In the genomic region with DNA sequence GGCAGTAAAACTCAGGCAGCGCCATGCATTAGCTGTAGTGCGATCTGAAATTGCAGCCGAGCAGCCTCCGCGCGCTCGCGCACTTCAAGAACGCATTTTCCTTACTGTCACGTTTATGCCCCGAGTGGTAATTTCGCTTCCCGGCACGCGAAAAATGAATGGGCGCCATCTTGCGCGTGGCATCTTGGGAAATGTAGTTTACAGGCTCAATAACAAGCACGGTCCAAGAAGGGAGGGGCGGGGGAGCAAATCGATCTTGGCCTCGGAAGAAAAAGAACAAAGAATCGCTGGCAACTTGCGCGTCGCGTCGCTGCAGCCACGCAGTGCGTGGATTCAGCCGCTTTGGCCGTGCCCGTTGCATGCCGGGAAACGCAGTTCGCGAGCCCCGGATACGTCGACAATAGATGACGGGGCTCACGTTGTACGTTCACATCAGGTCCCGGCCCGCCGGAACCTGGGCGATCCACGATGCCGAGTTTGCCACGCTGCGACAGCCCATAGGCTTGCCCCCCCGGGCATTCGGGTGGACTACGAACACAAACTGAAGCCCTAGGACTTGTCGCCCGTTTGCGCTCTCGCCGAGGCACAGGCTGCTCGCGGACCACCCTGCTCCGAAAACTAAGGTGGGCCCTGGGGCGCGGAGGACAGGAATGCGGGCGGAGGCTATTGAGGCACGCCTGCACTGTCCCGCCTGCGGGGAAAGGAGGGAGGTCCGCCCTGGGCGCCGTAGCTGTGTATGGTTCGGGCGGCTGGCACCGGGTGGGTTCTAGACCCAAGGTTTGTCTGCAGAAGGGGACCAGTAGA, we compare ENCODE assay signal across 8 cellular contexts. TPM values are rescaled to one million over a fixed set of nuclear protein-coding genes. Genes with fewer than 3 reads are reported as not detected.
DNase-seq lines count a peak whose midpoint lies in the region; ATAC-seq and TF ChIP-seq lines count a peak whose summit lies in the region.

TSS of gene FTSJ1 (plus strand) at position 426 of the 804 bp plus-strand sequence. CDS start 1,849 bp downstream, outside the sequence.

- WGBS in ovary, 3 donors = 32 to 46% (median 43%) methylated on average over 75 of the region's 75 CpGs
- WGBS in thyroid gland, 2 donors = 0% methylated on average over 17 to 34 of the region's 75 CpGs

- peak within 1 kb of the TSS; percentile 88 for H2AFZ ChIP-seq in SU-DHL-6 (ENCODE audit: low read depth, low read length, severe bottlenecking)

- H3K4me3 ChIP-seq in SU-DHL-6 (ENCODE audit: insufficient read depth, low read length, poor library complexity, severe bottlenecking) (peak within 1 kb of the TSS; percentile 91), ovary (peak within 1 kb of the TSS; percentile 71), thyroid gland (replicated peaks in 1 of 3) (peak within 1 kb of the TSS; percentile 42 to 65 (median 58))

- H3K4me1 ChIP-seq in ovary (ENCODE audit: insufficient read depth) (no peaks in the 10 kb centered on the region), thyroid gland (peaks cover 0 to 3% of the 10 kb centered on the region in 2 donors)

- H3K4me2 ChIP-seq in SU-DHL-6 (ENCODE audit: low read depth, low read length, poor library complexity, severe bottlenecking) = peak within 1 kb of the TSS; percentile 90

- H3K27me3 ChIP-seq in SU-DHL-6 (ENCODE audit: low read length) = no peaks in the 10 kb centered on the region
- H3K27me3 ChIP-seq in ovary = no peaks in the 10 kb centered on the region
- H3K27me3 ChIP-seq in thyroid gland = no peaks in the 10 kb centered on the region

- H3K9me2 ChIP-seq in SU-DHL-6 (replicated peaks; ENCODE audit: insufficient read depth, low read length) = no peaks in the 10 kb centered on the region

- TF ChIP-seq EP300 in ovary (IDR thresholded peaks at IDR 0.05) = no peak

- peak within 1 kb of the TSS; percentile 96 for H3K4me3 Mint-ChIP-seq in activated naive CD8-positive, alpha-beta T cell treated with anti-CD3 and anti-CD28 coated beads, Interleukin-2, amount 10 ng/mL, durations not matched to agents 7 days and 5 days
- H3K4me3 Mint-ChIP-seq in glutamatergic neuron (ENCODE audit: unreplicated experiment) = peak within 1 kb of the TSS; percentile 95

- POLR2A ChIA-PET in GM10248 (lab: Yijun Ruan, JAX) = no interaction called here
- POLR2A ChIA-PET in activated naive CD8-positive, alpha-beta T cell treated with anti-CD3 and anti-CD28 coated beads, Interleukin-2, amount 10 ng/mL, durations not matched to agents 7 days and 5 days (lab: Charles Lee) = interaction anchor here (1.4 kb wide), 1 partner anchor 64 kb away, joined by 3 read pairs; the partner anchor contains the start of gene TBC1D25

- H3K9me3 ChIP-seq in SU-DHL-6 (ENCODE audit: insufficient read depth, low read length) (no peaks in the 10 kb centered on the region), ovary (no peaks in the 10 kb centered on the region), thyroid gland (no peaks in the 10 kb centered on the region)

- CTCF ChIA-PET in GM10248 (lab: Yijun Ruan, JAX) = interaction anchor here (1.3 kb wide), 2 partner anchors 10 to 18 kb away, joined by 3 read pairs; no protein-coding TSS in a partner anchor

- TF ChIP-seq POLR2A in ovary (IDR thresholded peaks at IDR 0.05) (peak; percentile 35), thyroid gland (IDR thresholded peaks at IDR 0.05) (peak in 1 of 2 donors; percentile 58)

- H3K9ac ChIP-seq in SU-DHL-6 (ENCODE audit: low read length) = peak within 1 kb of the TSS; percentile 93

- H3K9me3 Mint-ChIP-seq in activated naive CD8-positive, alpha-beta T cell treated with anti-CD3 and anti-CD28 coated beads, Interleukin-2, amount 10 ng/mL, durations not matched to agents 7 days and 5 days = no peaks in the 10 kb centered on the region
- peaks cover 22% of the 10 kb centered on the region for H3K9me3 Mint-ChIP-seq in glutamatergic neuron (ENCODE audit: unreplicated experiment)

- H3K36me3 ChIP-seq in SU-DHL-6 (ENCODE audit: low read length) (no peaks in the 10 kb centered on the region), ovary (no peaks in the 10 kb centered on the region), thyroid gland (peaks cover 0 to under 1% of the 10 kb centered on the region in 2 donors)

- H3K36me3 Mint-ChIP-seq in activated naive CD8-positive, alpha-beta T cell treated with anti-CD3 and anti-CD28 coated beads, Interleukin-2, amount 10 ng/mL, durations not matched to agents 7 days and 5 days = peaks cover 3% of the 10 kb centered on the region
- H3K36me3 Mint-ChIP-seq in glutamatergic neuron (ENCODE audit: unreplicated experiment) = no peaks in the 10 kb centered on the region

- no peaks in the 10 kb centered on the region for H3K27me3 Mint-ChIP-seq in activated naive CD8-positive, alpha-beta T cell treated with anti-CD3 and anti-CD28 coated beads, Interleukin-2, amount 10 ng/mL, durations not matched to agents 7 days and 5 days
- peaks cover 14% of the 10 kb centered on the region for H3K27me3 Mint-ChIP-seq in glutamatergic neuron (ENCODE audit: unreplicated experiment)

- ATAC-seq in HG02623 (IDR thresholded peaks at IDR 0.05; ENCODE audit: unreplicated experiment) = peak; percentile 76
- peak; percentile 94 for ATAC-seq in activated naive CD8-positive, alpha-beta T cell treated with anti-CD3 and anti-CD28 coated beads, Interleukin-2, amount 10 ng/mL, durations not matched to agents 7 days and 5 days (ENCODE audit: low read depth)

- intact Hi-C loops in ovary (cut with DNase I) (no loop called here), thyroid gland (cut with DNase I) (no loop called here)

- peaks cover 30% of the 10 kb centered on the region for H3K79me2 ChIP-seq in SU-DHL-6 (ENCODE audit: insufficient read depth, low read length)

- H3K4me1 Mint-ChIP-seq in activated naive CD8-positive, alpha-beta T cell treated with anti-CD3 and anti-CD28 coated beads, Interleukin-2, amount 10 ng/mL, durations not matched to agents 7 days and 5 days = peaks cover 31% of the 10 kb centered on the region
- peaks cover 26% of the 10 kb centered on the region for H3K4me1 Mint-ChIP-seq in glutamatergic neuron (ENCODE audit: low read depth, unreplicated experiment)

- DNase-seq in GM10248 (ENCODE audit: extremely low spot score) (peak; percentile 85), NCI-H1105 (lab: John Stamatoyannopoulos, UW) (peak; percentile 71), glutamatergic neuron (peak; percentile 82), ovary (peak; percentile 81 to 91 (median 87)), thyroid gland (peak; percentile 87)
- DNase-seq in activated naive CD8-positive, alpha-beta T cell treated with anti-CD3 and anti-CD28 coated beads, Interleukin-2, amount 10 ng/mL, durations not matched to agents 7 days and 5 days = peak; percentile 79

- peak within 1 kb of the TSS; percentile 97 for H3K27ac Mint-ChIP-seq in activated naive CD8-positive, alpha-beta T cell treated with anti-CD3 and anti-CD28 coated beads, Interleukin-2, amount 10 ng/mL, durations not matched to agents 7 days and 5 days
- peak within 1 kb of the TSS; percentile 91 for H3K27ac Mint-ChIP-seq in glutamatergic neuron (ENCODE audit: unreplicated experiment)

- H3F3A ChIP-seq in SU-DHL-6 (ENCODE audit: insufficient read depth) = no peaks in the 10 kb centered on the region

- H4K20me1 ChIP-seq in SU-DHL-6 (ENCODE audit: low read depth, low read length) = no peaks in the 10 kb centered on the region

- no peak for TF ChIP-seq CTCF in GM10248 (IDR thresholded peaks at IDR 0.05; ENCODE audit: control extremely low read depth, extremely low read depth, low read depth, missing control alignments)
- TF ChIP-seq CTCF in SU-DHL-6 (IDR thresholded peaks at IDR 0.05; ENCODE audit: insufficient read depth, low read length, poor library complexity, severe bottlenecking) = no peak
- TF ChIP-seq CTCF in glutamatergic neuron (IDR thresholded peaks at IDR 0.05; ENCODE audit: partially characterized antibody, unreplicated experiment) = no peak
- no peak for TF ChIP-seq CTCF in ovary (IDR thresholded peaks at IDR 0.05)
- no peak for TF ChIP-seq CTCF in thyroid gland (IDR thresholded peaks at IDR 0.05)

- H3K27ac ChIP-seq in SU-DHL-6 (ENCODE audit: low read depth, low read length) = peak within 1 kb of the TSS; percentile 67
- H3K27ac ChIP-seq in ovary = peak within 1 kb of the TSS; percentile 32 to 83
- H3K27ac ChIP-seq in thyroid gland = peak within 1 kb of the TSS; percentile 65 to 71 (median 65)

RNA-seq across cellular contexts. Expression of gene FTSJ1, which starts in this region (rescaled TPM):
- total RNA-seq in activated naive CD8-positive, alpha-beta T cell treated with anti-CD3 and anti-CD28 coated beads, Interleukin-2, amount 10 ng/mL, durations not matched to agents 7 days and 5 days = 10 to 100 TPM; 56.2 to 59.2 TPM
- total RNA-seq in glutamatergic neuron (ENCODE audit: unreplicated experiment) (87.6 TPM), ovary (10 to 100 TPM; 23.2 to 45.9 (median 32.7) TPM), thyroid gland (10 to 100 TPM; 45.9 to 64.9 (median 62.5) TPM)
- 10 to 100 TPM; 24.8 to 28.2 TPM for polyA plus RNA-seq in ovary

Comparison
In these comparisons a context has a peak if more than half of its experiments do, and no peak if none do; other contexts are left out.
1. Peak in every context shown above with its lines: DNase-seq, ATAC-seq, H3K4me3 ChIP-seq and H3K27ac ChIP-seq.